ENCODE assay signal across 14 cellular contexts in the genomic region with DNA sequence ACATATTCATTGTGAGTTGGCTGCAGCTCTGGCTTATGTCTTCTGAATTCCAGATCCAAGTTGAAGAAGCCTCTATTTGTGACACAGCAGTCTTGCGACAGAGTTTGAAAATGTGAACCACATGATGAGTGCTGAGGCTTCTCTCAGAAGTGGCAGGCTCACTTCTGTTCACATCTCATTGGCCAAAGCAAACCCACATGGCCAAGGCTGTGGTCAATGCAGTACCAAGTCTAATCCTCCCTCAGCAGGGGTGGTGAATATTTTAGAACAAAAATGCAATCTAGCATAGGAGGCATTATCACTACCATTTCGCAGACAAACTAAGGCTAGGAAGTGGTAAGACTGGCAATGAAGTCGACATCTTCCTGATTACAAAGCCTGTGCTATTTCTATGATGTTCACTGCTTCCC. TPM values are rescaled to one million over a fixed set of nuclear protein-coding genes. Genes with fewer than 3 reads are reported as not detected.
DNase-seq lines count a peak whose midpoint lies in the region; ATAC-seq and TF ChIP-seq lines count a peak whose summit lies in the region.
"Had no signal": no experiment of that assay in that cellular context is flagged by ENCODE, and none has a peak within 500 bp of the region (broad histone marks: within the 10 kb centered on the region; RNA-seq: fewer than 3 reads in every experiment).

No MANE protein-coding gene starts in this region.

- peak overlapping the region; percentile 30 for H3K27ac Mint-ChIP-seq in activated naive CD8-positive, alpha-beta T cell treated with anti-CD3 and anti-CD28 coated beads, Interleukin-2, amount 10 ng/mL, durations not matched to agents 7 days and 5 days
- no peak overlapping the region for H3K27ac Mint-ChIP-seq in activated naive CD8-positive, alpha-beta T cell treated with anti-CD3 and anti-CD28 coated beads, Interleukin-2, amount 50 U/mL, for 24 hours
- H3K27ac Mint-ChIP-seq: B cell; GM23338; stimulated activated naive B cell treated with anti-CD40 and anti-IgM and Interleukin-4, amounts not matched to agents 10 μg/mL and 1 μg/mL and 100 μg/mL, for 72 hours had no signal

- peaks cover 26% of the 10 kb centered on the region for H3K36me3 Mint-ChIP-seq in activated naive CD8-positive, alpha-beta T cell treated with anti-CD3 and anti-CD28 coated beads, Interleukin-2, amount 10 ng/mL, durations not matched to agents 7 days and 5 days
- peaks cover 1% of the 10 kb centered on the region for H3K36me3 Mint-ChIP-seq in activated naive CD8-positive, alpha-beta T cell treated with anti-CD3 and anti-CD28 coated beads, Interleukin-2, amount 50 U/mL, for 24 hours (ENCODE audit: low read depth)
- H3K36me3 Mint-ChIP-seq: stimulated activated naive B cell treated with anti-CD40 and anti-IgM and Interleukin-4, amounts not matched to agents 10 μg/mL and 1 μg/mL and 100 μg/mL, for 72 hours had no signal

- POLR2A ChIA-PET in activated naive CD8-positive, alpha-beta T cell treated with anti-CD3 and anti-CD28 coated beads, Interleukin-2, amount 10 ng/mL, durations not matched to agents 7 days and 5 days (lab: Charles Lee) = interaction anchor here (0.7 kb wide), 1 partner anchor 87 kb away, joined by 5 read pairs; no protein-coding TSS in a partner anchor

- peaks cover 27% of the 10 kb centered on the region for H3K4me1 Mint-ChIP-seq in activated naive CD8-positive, alpha-beta T cell treated with anti-CD3 and anti-CD28 coated beads, Interleukin-2, amount 10 ng/mL, durations not matched to agents 7 days and 5 days
- peaks cover 46% of the 10 kb centered on the region for H3K4me1 Mint-ChIP-seq in activated naive CD8-positive, alpha-beta T cell treated with anti-CD3 and anti-CD28 coated beads, Interleukin-2, amount 50 U/mL, for 24 hours
- H3K4me1 Mint-ChIP-seq: B cell; GM23338; stimulated activated naive B cell treated with anti-CD40 and anti-IgM and Interleukin-4, amounts not matched to agents 10 μg/mL and 1 μg/mL and 100 μg/mL, for 72 hours had no signal

- intact Hi-C loops in Right ventricle myocardium inferior (cut with DNase I) = no loop called here

- no peak for TF ChIP-seq CTCF in fibroblast of mammary gland (conservative IDR thresholded peaks at IDR 0.05; ENCODE audit: control insufficient read depth, insufficient read depth, low read depth, low read length)

- peak; percentile 60 for ATAC-seq in activated naive CD8-positive, alpha-beta T cell treated with anti-CD3 and anti-CD28 coated beads, Interleukin-2, amount 10 ng/mL, durations not matched to agents 7 days and 5 days (ENCODE audit: low read depth)
- no peak for ATAC-seq in activated naive CD8-positive, alpha-beta T cell treated with anti-CD3 and anti-CD28 coated beads, Interleukin-2, amount 50 U/mL, for 24 hours
- no peak for ATAC-seq in HG03097 (IDR thresholded peaks at IDR 0.05; ENCODE audit: low FRiP score, unreplicated experiment)
- no peak for ATAC-seq in Right ventricle myocardium inferior
- ATAC-seq: GM23338; stimulated activated naive B cell treated with anti-CD40 and anti-IgM and Interleukin-4, amounts not matched to agents 10 μg/mL and 1 μg/mL and 100 μg/mL, for 72 hours had no signal

- peak overlapping the region; percentile 33 for H3K4me3 Mint-ChIP-seq in activated naive CD8-positive, alpha-beta T cell treated with anti-CD3 and anti-CD28 coated beads, Interleukin-2, amount 10 ng/mL, durations not matched to agents 7 days and 5 days
- H3K4me3 Mint-ChIP-seq in activated naive CD8-positive, alpha-beta T cell treated with anti-CD3 and anti-CD28 coated beads, Interleukin-2, amount 50 U/mL, for 24 hours = no peak overlapping the region
- H3K4me3 Mint-ChIP-seq: B cell; GM23338; stimulated activated naive B cell treated with anti-CD40 and anti-IgM and Interleukin-4, amounts not matched to agents 10 μg/mL and 1 μg/mL and 100 μg/mL, for 72 hours had no signal

- peaks cover 40% of the 10 kb centered on the region for H3K27me3 Mint-ChIP-seq in activated naive CD8-positive, alpha-beta T cell treated with anti-CD3 and anti-CD28 coated beads, Interleukin-2, amount 10 ng/mL, durations not matched to agents 7 days and 5 days
- peaks cover 44% of the 10 kb centered on the region for H3K27me3 Mint-ChIP-seq in activated naive CD8-positive, alpha-beta T cell treated with anti-CD3 and anti-CD28 coated beads, Interleukin-2, amount 50 U/mL, for 24 hours
- H3K27me3 Mint-ChIP-seq: stimulated activated naive B cell treated with anti-CD40 and anti-IgM and Interleukin-4, amounts not matched to agents 10 μg/mL and 1 μg/mL and 100 μg/mL, for 72 hours had no signal

- DNase-seq in activated naive CD8-positive, alpha-beta T cell treated with anti-CD3 and anti-CD28 coated beads, Interleukin-2, amount 10 ng/mL, durations not matched to agents 7 days and 5 days = peak; percentile 44
- DNase-seq in activated naive CD8-positive, alpha-beta T cell treated with anti-CD3 and anti-CD28 coated beads, Interleukin-2, amount 50 U/mL, for 24 hours = no peak
- peak; percentile 92 for DNase-seq in RPMI7951 (ENCODE audit: low read depth)
- peak; percentile 91 for DNase-seq in fibroblast of mammary gland (ENCODE audit: low read depth)
- DNase-seq in Right ventricle myocardium inferior (ENCODE audit: missing footprints) = no peak
- DNase-seq in ecto neural progenitor cell (ENCODE audit: low spot score) = no peak
- DNase-seq in stimulated activated CD4-positive, alpha-beta T cell treated with anti-CD3 and anti-CD28 coated beads, Interleukin-4, amount 100 ng/mL, for 1 hour = no peak
- DNase-seq: anterior cingulate cortex; Karpas-422; NCI-H510A treated with DMSO at 0.1 percent for 48 hours; stimulated activated naive B cell treated with anti-CD40 and anti-IgM and Interleukin-4, amounts not matched to agents 10 μg/mL and 1 μg/mL and 100 μg/mL, for 72 hours had no signal

- no peak overlapping the region for H3K4me3 ChIP-seq in fibroblast of mammary gland (ENCODE audit: control insufficient read depth, low read depth, low read length)
- H3K4me3 ChIP-seq: GM23338 had no signal

- peaks cover 7% of the 10 kb centered on the region for H3K9me3 Mint-ChIP-seq in activated naive CD8-positive, alpha-beta T cell treated with anti-CD3 and anti-CD28 coated beads, Interleukin-2, amount 10 ng/mL, durations not matched to agents 7 days and 5 days
- no peaks in the 10 kb centered on the region for H3K9me3 Mint-ChIP-seq in activated naive CD8-positive, alpha-beta T cell treated with anti-CD3 and anti-CD28 coated beads, Interleukin-2, amount 50 U/mL, for 24 hours
- H3K9me3 Mint-ChIP-seq: GM23338; stimulated activated naive B cell treated with anti-CD40 and anti-IgM and Interleukin-4, amounts not matched to agents 10 μg/mL and 1 μg/mL and 100 μg/mL, for 72 hours had no signal

RNA-seq across cellular contexts. Expression of gene CDCP1, which starts 45.2 kb away (rescaled TPM):
- total RNA-seq in activated naive CD8-positive, alpha-beta T cell treated with anti-CD3 and anti-CD28 coated beads, Interleukin-2, amount 10 ng/mL, durations not matched to agents 7 days and 5 days = 1 to 10 TPM; 7.1 to 8.7 TPM
- total RNA-seq in RPMI7951 (2014; rRNA removed; shearing (Covaris generic)) = 75.6 and 78.0 TPM in 2 replicates
- total RNA-seq in Right ventricle myocardium inferior = 0.32 TPM
- total RNA-seq: B cell had no signal

Comparison
In these comparisons a context has a peak if more than half of its experiments do, and no peak if none do; other contexts are left out.
1. DNase-seq: peak in activated naive CD8-positive, alpha-beta T cell treated with anti-CD3 and anti-CD28 coated beads, Interleukin-2, amount 10 ng/mL, durations not matched to agents 7 days and 5 days (single experiment), RPMI7951 (single experiment) and fibroblast of mammary gland (single experiment); none in activated naive CD8-positive, alpha-beta T cell treated with anti-CD3 and anti-CD28 coated beads, Interleukin-2, amount 50 U/mL, for 24 hours (single experiment), Right ventricle myocardium inferior (single experiment), ecto neural progenitor cell (single experiment) and stimulated activated CD4-positive, alpha-beta T cell treated with anti-CD3 and anti-CD28 coated beads, Interleukin-4, amount 100 ng/mL, for 1 hour (single experiment).